22 cellular contexts compared by ENCODE assay signal in the genomic region with DNA sequence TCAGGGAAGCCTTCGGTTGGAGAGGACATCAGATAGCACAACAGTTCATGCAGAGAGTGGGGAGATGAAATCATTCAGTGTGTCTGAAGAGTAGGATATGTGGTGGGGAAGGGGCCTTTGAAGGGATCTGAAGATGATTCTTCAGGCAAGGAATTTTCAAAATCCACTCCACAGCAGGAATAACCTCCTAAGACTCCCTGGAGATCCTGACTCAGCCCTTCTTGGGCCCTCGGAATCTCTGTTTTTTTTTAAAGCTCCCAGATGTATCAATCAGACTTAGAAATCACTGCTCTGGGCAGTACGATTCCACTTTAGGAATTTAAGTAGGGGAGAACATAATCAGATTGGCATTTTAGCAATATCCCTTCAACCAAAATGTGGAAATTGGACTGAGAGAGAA. TPM values are rescaled to one million over a fixed set of nuclear protein-coding genes. Genes with fewer than 3 reads are reported as not detected.
"Had no signal": no experiment of that assay in that cellular context is flagged by ENCODE, and none has a peak within 500 bp of the region (broad histone marks: within the 10 kb centered on the region; RNA-seq: fewer than 3 reads in every experiment).

No MANE protein-coding gene starts in this region.

- H3K4me1 ChIP-seq: pancreas, transverse colon had no signal

- H3K27me3 ChIP-seq: pancreas, transverse colon had no signal

- H3K4me1 Mint-ChIP-seq: activated CD4-positive, alpha-beta T cell treated with anti-CD3 and anti-CD28 coated beads, Interleukin-2, amount 10 ng/mL, durations not matched to agents 7 days and 5 days had no signal

- H3K4me3 ChIP-seq: coronary artery, esophagus squamous epithelium, lung, pancreas, transverse colon had no signal

- H3K36me3 Mint-ChIP-seq: brain had no signal

- H3K4me3 Mint-ChIP-seq: activated CD4-positive, alpha-beta T cell treated with anti-CD3 and anti-CD28 coated beads, Interleukin-2, amount 10 ng/mL, durations not matched to agents 7 days and 5 days; brain; neural crest cell; T-helper 17 cell had no signal

- H3K36me3 ChIP-seq: esophagus squamous epithelium, pancreas, transverse colon had no signal

- H3K27ac Mint-ChIP-seq: activated CD4-positive, alpha-beta T cell treated with anti-CD3 and anti-CD28 coated beads, Interleukin-2, amount 10 ng/mL, durations not matched to agents 7 days and 5 days; brain; T-helper 17 cell had no signal

- H3K9me3 ChIP-seq: esophagus squamous epithelium, pancreas, transverse colon had no signal

- H3K27ac ChIP-seq: coronary artery, pancreas, transverse colon had no signal

- DNase-seq: activated CD4-positive, alpha-beta T cell treated with anti-CD3 and anti-CD28 coated beads, Interleukin-2, amount 10 ng/mL, durations not matched to agents 7 days and 5 days; activated CD8-positive, alpha-beta memory T cell treated with anti-CD3 and anti-CD28 coated beads, Interleukin-2, amount 50 U/mL, for 48 hours; activated naive CD4-positive, alpha-beta T cell treated with Interleukin-2 at 50 U/mL for 16 hours; central memory CD4-positive, alpha-beta T cell; effector CD4-positive, alpha-beta T cell; esophagus squamous epithelium; left colon; pancreas; stimulated activated CD4-positive, alpha-beta T cell treated with anti-CD3 and anti-CD28 coated beads, Interleukin-4, amount 100 ng/mL, for 24 hours; stimulated activated naive CD4-positive, alpha-beta T cell; substantia nigra; T-helper 17 cell; transverse colon had no signal

RNA-seq across cellular contexts. Expression of a gene that starts 55.5 kb away (rescaled TPM):
- total RNA-seq: endothelial cell of umbilical vein, frontal cortex, renal cortical epithelial cell, skeletal muscle tissue, transverse colon had no signal
- polyA plus RNA-seq: adipose tissue, endothelial cell of umbilical vein, lung, pancreas had no signal
